Comparison of ENCODE assay signal across 7 cellular contexts in the genomic region with DNA sequence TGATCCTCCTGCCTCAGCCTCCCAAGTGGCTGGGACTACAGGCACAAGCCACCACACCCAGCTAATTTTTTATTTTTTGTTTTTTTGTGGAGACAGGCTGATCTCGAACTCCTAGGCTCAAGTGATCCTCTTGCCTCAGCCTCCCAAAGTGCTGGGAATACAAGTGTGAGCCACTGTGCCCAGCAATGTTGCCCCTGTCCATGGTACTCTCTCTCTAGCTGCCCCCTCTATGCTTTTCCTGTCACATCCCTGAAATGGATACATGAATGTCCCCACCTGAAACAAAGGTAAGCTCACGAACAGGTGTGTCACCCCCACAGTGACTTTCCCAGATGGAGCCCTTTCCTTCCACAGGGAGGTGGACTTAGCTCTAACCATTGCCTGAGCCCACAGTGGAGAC.
"Had no signal": no experiment of that assay in that cellular context is flagged by ENCODE, and none has a peak within 500 bp of the region (broad histone marks: within the 10 kb centered on the region; RNA-seq: fewer than 3 reads in every experiment).

No MANE protein-coding gene starts in this region.

- H3K9me3 ChIP-seq: HAP-1 had no signal

- H3K4me3 Mint-ChIP-seq: IgD-negative memory B cell had no signal

- H3K4me1 ChIP-seq: HAP-1 had no signal

- H3K36me3 ChIP-seq: HAP-1 had no signal

- DNase-seq: GOT3, H7, KG1 had no signal

- H3K27ac Mint-ChIP-seq: IgD-negative memory B cell had no signal

- H3K4me3 ChIP-seq: HAP-1, K562 had no signal

- ATAC-seq: HCT116, K562 had no signal

- H3K36me3 Mint-ChIP-seq: IgD-negative memory B cell had no signal
